Comparison of ENCODE assay signal across 8 cellular contexts in the genomic region with DNA sequence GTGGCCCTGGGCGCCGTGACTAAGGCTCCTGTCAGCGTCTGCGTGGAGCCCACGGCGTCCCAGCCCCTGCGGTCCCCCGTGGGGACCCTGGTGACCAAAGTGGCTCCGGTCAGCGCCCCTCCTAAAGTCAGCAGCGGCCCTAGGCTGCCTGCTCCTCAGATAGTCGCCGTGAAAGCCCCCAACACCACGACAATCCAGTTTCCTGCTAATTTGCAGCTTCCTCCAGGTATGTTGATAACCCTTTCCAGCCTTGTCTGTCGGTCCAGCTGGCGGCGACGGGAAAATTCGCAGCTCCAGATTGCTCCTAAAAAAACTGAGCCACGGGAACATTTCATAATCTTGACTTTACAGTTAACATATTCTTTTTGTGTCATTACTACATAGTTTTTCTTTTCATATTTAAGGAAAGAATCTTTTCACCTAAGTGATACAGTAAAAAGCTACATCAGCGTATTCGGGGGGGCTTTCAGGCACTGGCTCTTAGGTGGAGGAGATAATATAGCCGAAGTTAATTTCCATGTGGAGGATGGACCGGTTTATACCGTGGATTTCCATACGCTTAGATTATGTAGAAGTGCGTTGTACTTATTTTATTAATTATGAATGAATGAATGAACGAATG. TPM values are rescaled to one million over a fixed set of nuclear protein-coding genes. Genes with fewer than 3 reads are reported as not detected.
A peak's percentile ranks its signal among the peaks of the same experiment; 100 is the strongest.
DNase-seq lines count a peak whose midpoint lies in the region; ATAC-seq and TF ChIP-seq lines count a peak whose summit lies in the region.

No MANE protein-coding gene starts in this region.

- H3K36me3 Mint-ChIP-seq in activated T-helper 2 cell treated with anti-CD3 and anti-CD28 coated beads, Interferon-gamma antibody, Interleukin-2, Interleukin-4, amounts not matched to agents 10 μg/mL and 5 μg/mL and 100 μg/mL, durations not matched to agents 14 hours and 24 hours and 36 hours (ENCODE audit: low read depth), result peaks cover 12% of the 10 kb centered on the region

- H3K27ac ChIP-seq in DOHH2 (ENCODE audit: low read depth, low read length) (peak overlapping the region; percentile 64), testis (peak overlapping the region; percentile 85 to 88)

- ATAC-seq in HG03103 (IDR thresholded peaks at IDR 0.05; ENCODE audit: low read depth, unreplicated experiment) (peak; percentile 4), HG03159 (IDR thresholded peaks at IDR 0.05; ENCODE audit: unreplicated experiment) (no peak)

- peaks cover 3% of the 10 kb centered on the region for H3K27me3 Mint-ChIP-seq in activated T-helper 2 cell treated with anti-CD3 and anti-CD28 coated beads, Interferon-gamma antibody, Interleukin-2, Interleukin-4, amounts not matched to agents 10 μg/mL and 5 μg/mL and 100 μg/mL, durations not matched to agents 14 hours and 24 hours and 36 hours (ENCODE audit: low read depth)

- intact Hi-C loops in activated T-helper 2 cell treated with anti-CD3 and anti-CD28 coated beads, Interferon-gamma antibody, Interleukin-2, Interleukin-4, amounts not matched to agents 10 μg/mL and 5 μg/mL and 100 μg/mL, durations not matched to agents 14 hours and 24 hours and 36 hours (cut with micrococcal nuclease), result loop anchor here (1.0 to 10.0 kb wide), 2 partner anchors 12 to 1148 kb away; no protein-coding TSS in a partner anchor
- intact Hi-C loops in testis (cut with DNase I; ENCODE audit: low total_unique reads), result no loop called here

- H3K27me3 ChIP-seq in DOHH2 (ENCODE audit: control insufficient read depth, low read length) (no peaks in the 10 kb centered on the region), testis (no peaks in the 10 kb centered on the region)

- peak overlapping the region; percentile 90 for H3K27ac Mint-ChIP-seq in activated T-helper 2 cell treated with anti-CD3 and anti-CD28 coated beads, Interferon-gamma antibody, Interleukin-2, Interleukin-4, amounts not matched to agents 10 μg/mL and 5 μg/mL and 100 μg/mL, durations not matched to agents 14 hours and 24 hours and 36 hours

- TF ChIP-seq CTCF in DOHH2 (IDR thresholded peaks at IDR 0.05; ENCODE audit: low read depth, low read length, poor library complexity, severe bottlenecking), result no peak
- no peak for TF ChIP-seq CTCF in testis (IDR thresholded peaks at IDR 0.05)

- peaks cover 36% of the 10 kb centered on the region for H3K4me1 ChIP-seq in DOHH2 (ENCODE audit: control insufficient read depth, low read length)
- peaks cover 4% of the 10 kb centered on the region for H3K4me1 ChIP-seq in testis

- peak overlapping the region; percentile 79 for H3K4me2 ChIP-seq in DOHH2 (ENCODE audit: low read length)

- H3K9me2 ChIP-seq in DOHH2 (replicated peaks; ENCODE audit: control insufficient read depth, low read length), result no peaks in the 10 kb centered on the region

- H3K9me3 ChIP-seq in DOHH2 (ENCODE audit: control insufficient read depth, insufficient read depth, low read length), result peaks cover 5% of the 10 kb centered on the region
- no peaks in the 10 kb centered on the region for H3K9me3 ChIP-seq in testis

- peaks cover 21% of the 10 kb centered on the region for H3K36me3 ChIP-seq in DOHH2 (ENCODE audit: control insufficient read depth, low read length)
- H3K36me3 ChIP-seq in testis (ENCODE audit: low read depth, missing control alignments), result no peaks in the 10 kb centered on the region

- H4K20me1 ChIP-seq in DOHH2 (ENCODE audit: control insufficient read depth, insufficient read depth, low read depth, low read length), result no peaks in the 10 kb centered on the region

- 10 to 16% methylated on average over 15 to 28 of the region's 28 CpGs for WGBS in testis, 2 donors

- H3K9me3 Mint-ChIP-seq in activated T-helper 2 cell treated with anti-CD3 and anti-CD28 coated beads, Interferon-gamma antibody, Interleukin-2, Interleukin-4, amounts not matched to agents 10 μg/mL and 5 μg/mL and 100 μg/mL, durations not matched to agents 14 hours and 24 hours and 36 hours, result no peaks in the 10 kb centered on the region

- H3K4me1 Mint-ChIP-seq in activated T-helper 2 cell treated with anti-CD3 and anti-CD28 coated beads, Interferon-gamma antibody, Interleukin-2, Interleukin-4, amounts not matched to agents 10 μg/mL and 5 μg/mL and 100 μg/mL, durations not matched to agents 14 hours and 24 hours and 36 hours (ENCODE audit: low read depth), result peaks cover 25% of the 10 kb centered on the region

- TF ChIP-seq POLR2A in testis (IDR thresholded peaks at IDR 0.05), result no peak

- H3K79me2 ChIP-seq in DOHH2 (ENCODE audit: control insufficient read depth, low read length), result peaks cover 57% of the 10 kb centered on the region

- no peak for DNase-seq in activated T-helper 2 cell treated with anti-CD3 and anti-CD28 coated beads, Interferon-gamma antibody, Interleukin-2, Interleukin-4, amounts not matched to agents 10 μg/mL and 5 μg/mL and 100 μg/mL, durations not matched to agents 14 hours and 24 hours and 36 hours (ENCODE audit: low spot score)
- DNase-seq in islet precursor cell (peak; percentile 58), testis (no peak), 8988T (no peak), NCI-H146 (lab: John Stamatoyannopoulos, UW) (no peak)

- H3K4me3 ChIP-seq in DOHH2 (ENCODE audit: low read length) (peak overlapping the region; percentile 81), testis (peak overlapping the region; percentile 94 to 96)

- peak overlapping the region; percentile 94 for H3K4me3 Mint-ChIP-seq in activated T-helper 2 cell treated with anti-CD3 and anti-CD28 coated beads, Interferon-gamma antibody, Interleukin-2, Interleukin-4, amounts not matched to agents 10 μg/mL and 5 μg/mL and 100 μg/mL, durations not matched to agents 14 hours and 24 hours and 36 hours (ENCODE audit: low read depth)

- H3F3A ChIP-seq in DOHH2 (ENCODE audit: control insufficient read depth, insufficient read depth), result no peaks in the 10 kb centered on the region

RNA-seq across cellular contexts. Expression of gene TAF4B, which starts 0.9 kb away (rescaled TPM):
- 14.9 and 16.1 TPM in 2 replicates for total RNA-seq in activated T-helper 2 cell treated with anti-CD3 and anti-CD28 coated beads, Interferon-gamma antibody, Interleukin-2, Interleukin-4, amounts not matched to agents 10 μg/mL and 5 μg/mL and 100 μg/mL, durations not matched to agents 14 hours and 24 hours and 36 hours
- total RNA-seq in testis, result 10 to 100 TPM; 55.9 to 57.5 TPM
- 11.6 TPM for polyA plus RNA-seq in testis (ENCODE audit: insufficient read depth, low read depth, low replicate concordance)
